In genomic region chr3:127628788-127629456, GRCh38 we compare ENCODE assay signal across 8 cellular contexts. TPM values are rescaled to one million over a fixed set of nuclear protein-coding genes. Genes with fewer than 3 reads are reported as not detected.
A peak's percentile ranks its signal among the peaks of the same experiment; 100 is the strongest.
DNase-seq lines count a peak whose midpoint lies in the region; ATAC-seq and TF ChIP-seq lines count a peak whose summit lies in the region.

PODXL2 (plus strand) TSS chr3:127629185; CDS start chr3:127629220, 35 bp downstream.

- no peaks in the 10 kb centered on the region for H3K36me3 ChIP-seq in transverse colon

- H3K9me3 Mint-ChIP-seq in natural killer cell treated with Interleukin-12 subunit alpha and Interleukin-12 subunit beta and Interleukin-15 and Interleukin-18, amount 100 ng/mL, for 72 hours: no peaks in the 10 kb centered on the region

- WGBS in transverse colon (ENCODE audit: low coverage in 1 of 2), 2 donors: 10 to 50% methylated on average over 4 to 76 of the region's 104 CpGs

- no peak for TF ChIP-seq POLR2A in transverse colon (IDR thresholded peaks at IDR 0.05)

- no peak for TF ChIP-seq CTCF in fibroblast of villous mesenchyme (IDR thresholded peaks at IDR 0.05; ENCODE audit: insufficient read depth, low read depth, low read length)
- no peak for TF ChIP-seq CTCF in transverse colon (IDR thresholded peaks at IDR 0.05)

- peaks cover 24 to 37% of the 10 kb centered on the region in 2 donors for H3K27me3 Mint-ChIP-seq in natural killer cell treated with Interleukin-12 subunit alpha and Interleukin-12 subunit beta and Interleukin-15 and Interleukin-18, amount 100 ng/mL, for 72 hours

- peak within 1 kb of the TSS; percentile 49 to 61 for H3K27ac Mint-ChIP-seq in natural killer cell treated with Interleukin-12 subunit alpha and Interleukin-12 subunit beta and Interleukin-15 and Interleukin-18, amount 100 ng/mL, for 72 hours

- intact Hi-C loops in transverse colon (cut with DNase I; ENCODE audit: low total_unique reads): no loop called here

- ATAC-seq in GM21360 (IDR thresholded peaks at IDR 0.05; ENCODE audit: unreplicated experiment) (peak; percentile 49), GM21367 (IDR thresholded peaks at IDR 0.05; ENCODE audit: unreplicated experiment) (no peak)
- ATAC-seq in natural killer cell treated with Interleukin-12 subunit alpha and Interleukin-12 subunit beta and Interleukin-15 and Interleukin-18, amount 100 ng/mL, for 72 hours: peak; percentile 66 to 86

- TF ChIP-seq EP300 in transverse colon (IDR thresholded peaks at IDR 0.05; ENCODE audit: low read depth): no peak

- peaks cover 48 to 49% of the 10 kb centered on the region in 2 donors for H3K4me1 Mint-ChIP-seq in natural killer cell treated with Interleukin-12 subunit alpha and Interleukin-12 subunit beta and Interleukin-15 and Interleukin-18, amount 100 ng/mL, for 72 hours (ENCODE audit: low read depth in 2 of 2)

- no peak within 1 kb of the TSS for H3K27ac ChIP-seq in transverse colon

- peak within 1 kb of the TSS; percentile 74 for H3K4me3 Mint-ChIP-seq in natural killer cell treated with Interleukin-12 subunit alpha and Interleukin-12 subunit beta and Interleukin-15 and Interleukin-18, amount 100 ng/mL, for 72 hours

- in situ Hi-C loops in transverse colon (cut with MboI; ENCODE audit: low pct_ligation_motif_present in 1 of 4, low pct_unique_long_range_greater_than_20kb in 1 of 4, low sequenced_read_pairs in 3 of 4): no loop called here

- peaks cover 11 to 13% (median 12%) of the 10 kb centered on the region in 4 donors for H3K4me1 ChIP-seq in transverse colon

- peak within 1 kb of the TSS; percentile 45 for H3K4me3 ChIP-seq in fibroblast of villous mesenchyme (ENCODE audit: low read depth, low read length)
- H3K4me3 ChIP-seq in transverse colon: peak within 1 kb of the TSS; percentile 35 to 52 (median 44)

- no peaks in the 10 kb centered on the region for H3K9me3 ChIP-seq in transverse colon

- no peaks in the 10 kb centered on the region for H3K36me3 Mint-ChIP-seq in natural killer cell treated with Interleukin-12 subunit alpha and Interleukin-12 subunit beta and Interleukin-15 and Interleukin-18, amount 100 ng/mL, for 72 hours

- H3K27me3 ChIP-seq in transverse colon: peaks cover 10% of the 10 kb centered on the region

- peak; percentile 59 for DNase-seq in CD1c-positive myeloid dendritic cell (ENCODE audit: extremely low spot score)
- peak; percentile 44 for DNase-seq in NCI-H510A (lab: John Stamatoyannopoulos, UW)
- peak; percentile 16 for DNase-seq in activated T-helper 9 cell treated with anti-CD3 and anti-CD28 coated beads, Interleukin-2, amount 50 U/mL, for 16 hours (ENCODE audit: low read depth)
- peak; percentile 69 for DNase-seq in fibroblast of villous mesenchyme (ENCODE audit: low read depth)
- peak; percentile 71 for DNase-seq in natural killer cell treated with Interleukin-12 subunit alpha and Interleukin-12 subunit beta and Interleukin-15 and Interleukin-18, amount 100 ng/mL, for 72 hours (ENCODE audit: low spot score)
- peak; percentile 53 for DNase-seq in transverse colon

RNA-seq across cellular contexts. Expression of gene PODXL2, which starts in this region (rescaled TPM):
- total RNA-seq in fibroblast of villous mesenchyme (0.32 and 0.86 TPM in 2 replicates), transverse colon (10 to 100 TPM in 3 of 4 donors, 1 to 10 TPM in 1; 9.7 to 18.9 (median 15.9) TPM)
- 1 to 10 TPM; 3.1 to 3.4 TPM for total RNA-seq in natural killer cell treated with Interleukin-12 subunit alpha and Interleukin-12 subunit beta and Interleukin-15 and Interleukin-18, amount 100 ng/mL, for 72 hours

Comparison
In these comparisons a context has a peak if more than half of its experiments do, and no peak if none do; other contexts are left out.
1. Peak in DNase-seq and H3K4me3 ChIP-seq in fibroblast of villous mesenchyme; RNA of the gene not detected or under 1 TPM.
2. DNase-seq: peak in every context shown above with its lines; median percentile 71 in natural killer cell treated with Interleukin-12 subunit alpha and Interleukin-12 subunit beta and Interleukin-15 and Interleukin-18, amount 100 ng/mL, for 72 hours; 69 in fibroblast of villous mesenchyme; 59 in CD1c-positive myeloid dendritic cell; 53 in transverse colon; 44 in NCI-H510A; 16 in activated T-helper 9 cell treated with anti-CD3 and anti-CD28 coated beads, Interleukin-2, amount 50 U/mL, for 16 hours.